Comparison of ENCODE assay signal across 19 cellular contexts in the genomic region with DNA sequence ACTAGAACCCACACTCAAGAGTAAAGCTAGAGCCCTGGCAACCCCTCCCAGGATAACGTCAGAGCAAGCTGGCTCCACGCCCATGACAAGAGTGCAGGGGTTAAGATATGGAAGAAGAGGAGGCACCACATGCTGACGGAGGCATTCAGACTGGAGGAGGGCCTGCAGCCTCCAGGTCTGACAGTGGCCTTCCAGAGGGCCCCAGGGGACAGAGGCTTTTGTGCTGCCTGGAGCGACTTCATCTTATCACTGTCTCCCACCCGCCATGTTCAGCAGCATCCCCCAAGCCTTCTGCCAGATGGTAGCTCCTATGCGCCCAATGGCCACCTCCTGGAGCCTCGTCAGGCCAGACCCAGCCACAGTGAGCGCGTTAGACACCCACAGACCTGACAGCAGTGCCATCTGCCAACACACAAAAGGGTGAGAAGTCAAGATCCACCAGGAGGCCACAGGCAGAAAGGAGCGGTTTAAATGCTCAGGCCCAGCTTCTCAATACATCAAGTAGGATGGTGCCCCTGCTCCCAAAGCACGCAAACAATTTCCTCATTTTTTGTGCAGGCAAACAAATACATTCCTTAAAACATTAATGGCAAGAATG.
DNase-seq lines count a peak whose midpoint lies in the region; ATAC-seq, FAIRE-seq and TF ChIP-seq lines count a peak whose summit lies in the region.
"Had no signal": no experiment of that assay in that cellular context is flagged by ENCODE, and none has a peak within 500 bp of the region (broad histone marks: within the 10 kb centered on the region; RNA-seq: fewer than 3 reads in every experiment).

No MANE protein-coding gene starts in this region.

- H2BK15ac ChIP-seq in H1 (ENCODE audit: low read length) = no peak overlapping the region

- H2BK120ac ChIP-seq in H1 (replicated peaks; ENCODE audit: low read depth, low read length) = no peak overlapping the region

- TF ChIP-seq CTCF in BE2C (IDR thresholded peaks at IDR 0.05; ENCODE audit: low read depth, low read length) (no peak), H1 (IDR thresholded peaks at IDR 0.05; ENCODE audit: control extremely low read depth in 1 of 3, insufficient read depth in 1 of 3, low read depth in 1 of 3, low read length in 3 of 3) (no peak)

- CTCF ChIA-PET in H1 (lab: Charles Lee; ENCODE audit: partially characterized antibody) = interaction anchor here (0.5 to 2.1 kb wide), 5 partner anchors 11 to 132 kb away, joined by 3 to 11 read pairs (median 4); no protein-coding TSS in a partner anchor

- no peak for TF ChIP-seq POLR2A in H1 (IDR thresholded peaks at IDR 0.05; ENCODE audit: control extremely low read depth in 1 of 2, low read depth in 2 of 2, low read length in 2 of 2)

- no peak overlapping the region for H2AFZ ChIP-seq in H1 (ENCODE audit: low read length)
- H2AFZ ChIP-seq: PC-9 had no signal

- intact Hi-C loops in cardiac septum (cut with DNase I) = no loop called here

- no peak overlapping the region for H2AK5ac ChIP-seq in H1 (ENCODE audit: low read depth, low read length)

- H3K9me3 ChIP-seq in BE2C = no peaks in the 10 kb centered on the region
- H3K9me3 ChIP-seq in H1 (ENCODE audit: insufficient read depth in 2 of 2, low read depth in 1 of 2, low read length in 1 of 2) = no peaks in the 10 kb centered on the region
- H3K9me3 ChIP-seq: A549; BLaER1 treated with 17β-estradiol and CSF1 and Interleukin-3, amounts not matched to agents 10 nM and 100 nM; SJCRH30 had no signal

- no peak overlapping the region for H2BK12ac ChIP-seq in H1 (ENCODE audit: low read depth, low read length)

- TF ChIP-seq RAD21 in H1 (IDR thresholded peaks at IDR 0.05 in 1 of 2, conservative IDR thresholded peaks at IDR 0.05 in 1 of 2; ENCODE audit: low read depth in 2 of 2, low read length in 2 of 2) = no peak

- H3K79me1 ChIP-seq in H1 (ENCODE audit: low read depth, low read length) = no peaks in the 10 kb centered on the region

- no peaks in the 10 kb centered on the region for H3K23me2 ChIP-seq in H1 (ENCODE audit: low read depth, low read length)

- no peak overlapping the region for H3K4me2 ChIP-seq in H1 (ENCODE audit: insufficient read depth in 1 of 2, low read depth in 2 of 2, low read length in 2 of 2)
- H3K4me2 ChIP-seq: A549, KMS-11, PC-9 had no signal

- H2BK5ac ChIP-seq in H1 (ENCODE audit: low read depth, low read length) = no peak overlapping the region

- H3K27me3 ChIP-seq in BE2C = no peaks in the 10 kb centered on the region
- H3K27me3 ChIP-seq in H1 (replicated peaks in 1 of 4; ENCODE audit: control insufficient read depth in 3 of 4, extremely low read depth in 1 of 4, insufficient read depth in 3 of 4, low read length in 3 of 4) = no peaks in the 10 kb centered on the region; a peak in 1 of 7 replicates
- H3K27me3 ChIP-seq: SJCRH30 had no signal

- H2BK20ac ChIP-seq in H1 (ENCODE audit: low read length) = no peak overlapping the region

- no peak overlapping the region for H3K4ac ChIP-seq in H1 (replicated peaks; ENCODE audit: insufficient read length, low read depth, low read length)

- no peaks in the 10 kb centered on the region for H4K20me1 ChIP-seq in H1 (replicated peaks in 1 of 2; ENCODE audit: control insufficient read depth in 1 of 2, insufficient read depth in 2 of 2, low read length in 2 of 2)
- H4K20me1 ChIP-seq: BLaER1 treated with 17β-estradiol and CSF1 and Interleukin-3, amounts not matched to agents 10 nM and 100 nM had no signal

- peak; percentile 90 for DNase-seq in BE2C
- peak; percentile 21 for DNase-seq in ELF-1 (ENCODE audit: low read depth, low spot score)
- DNase-seq in NCI-H69 (lab: John Stamatoyannopoulos, UW) = peak; percentile 95
- no peak for DNase-seq in H1 (ENCODE audit: low read depth in 1 of 2, low spot score in 2 of 2)
- no peak for DNase-seq in cardiac septum (ENCODE audit: low spot score)
- no peak for DNase-seq in SHP77 treated with DMSO at 0.1 percent for 48 hours (lab: John Stamatoyannopoulos, UW)
- DNase-seq in RKO (ENCODE audit: low spot score) = no peak
- DNase-seq: Calu3; CD8-positive, alpha-beta T cell; DMS79; H7; NCI-H1417; NCI-H1930; PC-9; SJCRH30 had no signal

- POLR2A ChIA-PET in H1 (lab: Charles Lee; ENCODE audit: partially characterized antibody) = no interaction called here

- H3K14ac ChIP-seq in H1 (ENCODE audit: insufficient read length) = no peak overlapping the region

- no peak for TF ChIP-seq EP300 in H1 (IDR thresholded peaks at IDR 0.05; ENCODE audit: borderline replicate concordance in 1 of 2, low read depth in 2 of 2, low read length in 2 of 2)

- no peak overlapping the region for H4K91ac ChIP-seq in H1 (replicated peaks; ENCODE audit: insufficient read length, low read length)

- H3K27ac ChIP-seq in H1 (ENCODE audit: low read depth, low read length) = no peak overlapping the region
- H3K27ac ChIP-seq: A549; BLaER1 treated with 17β-estradiol and CSF1 and Interleukin-3, amounts not matched to agents 10 nM and 100 nM; KMS-11; PC-9; SJCRH30 had no signal

- peak overlapping the region; percentile 40; the same call in 1 of the 2 replicates for H4K8ac ChIP-seq in H1 (ENCODE audit: extremely low read depth, insufficient read depth, low read length)

- ATAC-seq in HG02678 (IDR thresholded peaks at IDR 0.05; ENCODE audit: unreplicated experiment) = no peak
- ATAC-seq: A549; CD8-positive, alpha-beta T cell had no signal

- 86% methylated on average over 11 of the region's 11 CpGs; no CpG with 5 or more reads in 1 of the 2 experiments for WGBS in H1 (ENCODE audit: extremely low coverage in 1 of 2, insufficient coverage in 1 of 2, insufficient read length in 1 of 2, insufficient replicate concordance in 2 of 2, low coverage in 1 of 2, low lambda C conversion rate in 2 of 2, missing lambda C conversion rate in 1 of 2), 2 experiments

- H3K18ac ChIP-seq in H1 (ENCODE audit: extremely low read depth, low read length) = no peak overlapping the region

- FAIRE-seq in H1 (lab: Jason Lieb, UNC) = no peak
- FAIRE-seq: A549 had no signal

- H4K5ac ChIP-seq in H1 (ENCODE audit: insufficient read length, low read depth, low read length) = no peak overlapping the region

- H3K9ac ChIP-seq in H1 (replicated peaks in 1 of 4; ENCODE audit: extremely low read depth in 1 of 4, low read depth in 3 of 4, low read length in 3 of 4) = no peak overlapping the region
- H3K9ac ChIP-seq: BLaER1 treated with 17β-estradiol and CSF1 and Interleukin-3, amounts not matched to agents 10 nM and 100 nM; KMS-11 had no signal

- H3K4me3 ChIP-seq in BE2C (ENCODE audit: low read depth, low read length) (no peak overlapping the region), H1 (ENCODE audit: extremely low read depth in 1 of 4, insufficient read depth in 2 of 4, low read depth in 3 of 4, low read length in 4 of 4) (no peak overlapping the region)
- H3K4me3 ChIP-seq: A549; BLaER1 treated with 17β-estradiol and CSF1 and Interleukin-3, amounts not matched to agents 10 nM and 100 nM; PC-9; SJCRH30 had no signal

- peaks cover 56% of the 10 kb centered on the region for H3K4me1 ChIP-seq in BE2C
- H3K4me1 ChIP-seq in H1 (replicated peaks in 1 of 4; ENCODE audit: control insufficient read depth in 3 of 4, insufficient read depth in 4 of 4, low read length in 3 of 4) = no peaks in the 10 kb centered on the region; a peak in 1 of 7 replicates
- H3K4me1 ChIP-seq: A549 had no signal

- no peaks in the 10 kb centered on the region for H3K79me2 ChIP-seq in H1 (ENCODE audit: control insufficient read depth in 1 of 2, insufficient read depth in 2 of 2, low read length in 2 of 2)

- H3K23ac ChIP-seq in H1 (ENCODE audit: insufficient read length) = no peak overlapping the region

- H3K36me3 ChIP-seq in BE2C (no peaks in the 10 kb centered on the region), H1 (ENCODE audit: control insufficient read depth in 2 of 4, insufficient read depth in 4 of 4, low read length in 3 of 4) (no peaks in the 10 kb centered on the region)
- H3K36me3 ChIP-seq: BLaER1 treated with 17β-estradiol and CSF1 and Interleukin-3, amounts not matched to agents 10 nM and 100 nM; SJCRH30 had no signal

- no peak overlapping the region for H3K56ac ChIP-seq in H1 (replicated peaks; ENCODE audit: insufficient read length, low read depth, low read length)

TF ChIP-seq in H1, 55 proteins besides CTCF, POLR2A, EP300 and RAD21:
- TF ChIP-seq BACH1 (IDR thresholded peaks at IDR 0.05; ENCODE audit: low read length) = no peak
- no peak for TF ChIP-seq KDM4A (IDR thresholded peaks at IDR 0.05; ENCODE audit: low read depth, low read length, severe bottlenecking)
- TF ChIP-seq BRCA1 (IDR thresholded peaks at IDR 0.05; ENCODE audit: low read depth, low read length) = no peak
- no peak for TF ChIP-seq RXRA (IDR thresholded peaks at IDR 0.05; ENCODE audit: insufficient read depth, low read depth, low read length)
- TF ChIP-seq SIX5 (IDR thresholded peaks at IDR 0.05; ENCODE audit: low read depth, low read length) = no peak
- TF ChIP-seq, protein P1, sequence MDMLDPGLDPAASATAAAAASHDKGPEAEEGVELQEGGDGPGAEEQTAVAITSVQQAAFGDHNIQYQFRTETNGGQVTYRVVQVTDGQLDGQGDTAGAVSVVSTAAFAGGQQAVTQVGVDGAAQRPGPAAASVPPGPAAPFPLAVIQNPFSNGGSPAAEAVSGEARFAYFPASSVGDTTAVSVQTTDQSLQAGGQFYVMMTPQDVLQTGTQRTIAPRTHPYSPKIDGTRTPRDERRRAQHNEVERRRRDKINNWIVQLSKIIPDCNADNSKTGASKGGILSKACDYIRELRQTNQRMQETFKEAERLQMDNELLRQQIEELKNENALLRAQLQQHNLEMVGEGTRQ (IDR thresholded peaks at IDR 0.05; ENCODE audit: low read length) = no peak
- TF ChIP-seq FOSL1 (IDR thresholded peaks at IDR 0.05; ENCODE audit: insufficient read depth, low read depth, low read length) = no peak
- no peak for TF ChIP-seq KDM1A (IDR thresholded peaks at IDR 0.05; ENCODE audit: borderline replicate concordance, low read length)
- TF ChIP-seq CTBP2 (IDR thresholded peaks at IDR 0.05; ENCODE audit: borderline replicate concordance, insufficient read depth, insufficient read length, low read length) = no peak

Comparison
In these comparisons a context has a peak if more than half of its experiments do, and no peak if none do; other contexts are left out.
1. DNase-seq: peak in BE2C (single experiment), ELF-1 (single experiment) and NCI-H69 (single experiment); none in H1 (0 of 2), cardiac septum (single experiment), SHP77 treated with DMSO at 0.1 percent for 48 hours (single experiment) and RKO (single experiment).